Comparison of ENCODE assay signal across 18 cellular contexts in genomic region chr12:65470261-65470660, GRCh38.
A peak's percentile ranks its signal among the peaks of the same experiment; 100 is the strongest.
DNase-seq lines count a peak whose midpoint lies in the region; ATAC-seq and TF ChIP-seq lines count a peak whose summit lies in the region.
"Had no signal": no experiment of that assay in that cellular context is flagged by ENCODE, and none has a peak within 500 bp of the region (broad histone marks: within the 10 kb centered on the region; RNA-seq: fewer than 3 reads in every experiment).

No MANE protein-coding gene starts in this region.

- peak overlapping the region; percentile 59 for H2AK5ac ChIP-seq in mesenchymal stem cell (ENCODE audit: low read length, severe bottlenecking)

- no peak overlapping the region for H2AFZ ChIP-seq in mesenchymal stem cell (ENCODE audit: low read depth, low read length)

- H3K4ac ChIP-seq in mesenchymal stem cell (ENCODE audit: low read depth in 1 of 2, low read length in 2 of 2) = no peak overlapping the region

- no peak overlapping the region for H3K4me2 ChIP-seq in mesenchymal stem cell (ENCODE audit: low read length, poor library complexity, severe bottlenecking)

- no peak overlapping the region for H4K8ac ChIP-seq in mesenchymal stem cell (ENCODE audit: low read length)

- no peak overlapping the region for H3K23ac ChIP-seq in mesenchymal stem cell (ENCODE audit: low read length in 2 of 2)

- DNase-seq in NCI-H82 (lab: John Stamatoyannopoulos, UW) = peak; percentile 40
- DNase-seq in NCI-H82 treated with DMSO at 0.1 percent for 48 hours (lab: John Stamatoyannopoulos, UW; ENCODE audit: unreplicated experiment) = no peak
- DNase-seq in fibroblast of gingiva (ENCODE audit: low read depth) = peak; percentile 43
- DNase-seq in mesenchymal stem cell = no peak
- DNase-seq in kidney glomerular epithelial cell (lab: John Stamatoyannopoulos, UW) = no peak
- no peak for DNase-seq in HUDEP-2 (lab: John Stamatoyannopoulos, UW; ENCODE audit: unreplicated experiment in 76 of 76)
- DNase-seq in NCI-H2029 treated with DMSO at 0.1 percent for 48 hours (lab: John Stamatoyannopoulos, UW) = no peak
- DNase-seq: CD4-positive, CD25-positive, alpha-beta regulatory T cell; DMS79; MV-4-11; NCI-H1105 treated with DMSO at 0.1 percent for 48 hours; NCI-H2081 treated with DMSO at 0.1 percent for 48 hours; NCI-H2171 treated with DMSO at 0.1 percent for 48 hours; NCI-H524 treated with DMSO at 0.1 percent for 48 hours; Right ventricle myocardium superior had no signal

- no peak overlapping the region for H4K91ac ChIP-seq in mesenchymal stem cell (ENCODE audit: low read length)

- H3K79me1 ChIP-seq in mesenchymal stem cell (replicated peaks; ENCODE audit: low read length, poor library complexity, severe bottlenecking) = no peaks in the 10 kb centered on the region

- H3K14ac ChIP-seq in mesenchymal stem cell (ENCODE audit: low read length in 2 of 2) = no peak overlapping the region

- no peak overlapping the region for H3K9ac ChIP-seq in mesenchymal stem cell (ENCODE audit: low read length)

- H3K9me3 ChIP-seq in mesenchymal stem cell (ENCODE audit: control insufficient read depth, low read length) = no peaks in the 10 kb centered on the region

- H2BK120ac ChIP-seq in mesenchymal stem cell (ENCODE audit: low read depth, low read length) = no peak overlapping the region

- peak overlapping the region in 1 of 2 experiments; percentile 7 for H3K4me3 ChIP-seq in mesenchymal stem cell (ENCODE audit: insufficient read depth in 1 of 2, low read depth in 1 of 2, low read length in 2 of 2)

- no peaks in the 10 kb centered on the region for H3K27me3 ChIP-seq in mesenchymal stem cell (ENCODE audit: control insufficient read depth in 1 of 2, insufficient read depth in 1 of 2, low read length in 2 of 2)

- H3K18ac ChIP-seq in mesenchymal stem cell (ENCODE audit: low read depth in 1 of 2, low read length in 2 of 2) = peak overlapping the region in 1 of 2 experiments; percentile 49

- no peak overlapping the region for H2BK5ac ChIP-seq in mesenchymal stem cell (ENCODE audit: low read depth, low read length, poor library complexity, severe bottlenecking)

- no peak overlapping the region for H2BK12ac ChIP-seq in mesenchymal stem cell (ENCODE audit: low read length in 2 of 2)

- H3K27ac ChIP-seq in mesenchymal stem cell (ENCODE audit: low read length, poor library complexity, severe bottlenecking) = no peak overlapping the region
- H3K27ac ChIP-seq: 22Rv1 had no signal

- peaks cover 0 to 5% of the 10 kb centered on the region in 2 experiments for H3K36me3 ChIP-seq in mesenchymal stem cell (ENCODE audit: control insufficient read depth in 1 of 2, insufficient read depth in 2 of 2, low read depth in 1 of 2, low read length in 2 of 2)

- H2BK15ac ChIP-seq in mesenchymal stem cell (ENCODE audit: low read depth, poor library complexity, severe bottlenecking) = no peak overlapping the region

- peaks cover 2% of the 10 kb centered on the region for H3K4me1 ChIP-seq in mesenchymal stem cell (ENCODE audit: control insufficient read depth, insufficient read depth, low read depth, low read length)

- ATAC-seq in SK-N-SH treated with all-trans-retinoic acid at 6 μM for 48 hours = peak; percentile 7; the same call in 1 of the 3 replicates
- ATAC-seq: HCT116 had no signal

- WGBS in mesenchymal stem cell = 86% methylated on average over 5 of the region's 5 CpGs

TF ChIP-seq in SK-N-SH treated with all-trans-retinoic acid at 6 μM for 48 hours, 23 proteins besides CTCF, POLR2A, EP300 and RAD21:
- no peak for TF ChIP-seq CREB5 (CRISPR knock-in tag; IDR thresholded peaks at IDR 0.05; ENCODE audit: low read depth)
- TF ChIP-seq CSDC2 (CRISPR knock-in tag; IDR thresholded peaks at IDR 0.05) = no peak
- no peak for TF ChIP-seq GLIS3 (CRISPR knock-in tag; IDR thresholded peaks at IDR 0.05)
- no peak for TF ChIP-seq ZC3H10 (CRISPR knock-in tag; IDR thresholded peaks at IDR 0.05)
- no peak for TF ChIP-seq ZNF8 (CRISPR knock-in tag; IDR thresholded peaks at IDR 0.05)
- no peak for TF ChIP-seq TSHZ2 (CRISPR knock-in tag; IDR thresholded peaks at IDR 0.05)
- TF ChIP-seq TCF4 (CRISPR knock-in tag; IDR thresholded peaks at IDR 0.05; ENCODE audit: borderline replicate concordance) = no peak
TF ChIP-seq in SK-N-SH treated with all-trans-retinoic acid at 6 μM for 48 hours: peak in this region for 0.

Comparison
In these comparisons a context has a peak if more than half of its experiments do, and no peak if none do; other contexts are left out.
1. DNase-seq: peak in NCI-H82 (single experiment) and fibroblast of gingiva (single experiment); none in NCI-H82 treated with DMSO at 0.1 percent for 48 hours (single experiment), mesenchymal stem cell (single experiment), kidney glomerular epithelial cell (single experiment), HUDEP-2 (0 of 76) and NCI-H2029 treated with DMSO at 0.1 percent for 48 hours (single experiment).